Comparison of ENCODE assay signal across 18 cellular contexts in the genomic region with DNA sequence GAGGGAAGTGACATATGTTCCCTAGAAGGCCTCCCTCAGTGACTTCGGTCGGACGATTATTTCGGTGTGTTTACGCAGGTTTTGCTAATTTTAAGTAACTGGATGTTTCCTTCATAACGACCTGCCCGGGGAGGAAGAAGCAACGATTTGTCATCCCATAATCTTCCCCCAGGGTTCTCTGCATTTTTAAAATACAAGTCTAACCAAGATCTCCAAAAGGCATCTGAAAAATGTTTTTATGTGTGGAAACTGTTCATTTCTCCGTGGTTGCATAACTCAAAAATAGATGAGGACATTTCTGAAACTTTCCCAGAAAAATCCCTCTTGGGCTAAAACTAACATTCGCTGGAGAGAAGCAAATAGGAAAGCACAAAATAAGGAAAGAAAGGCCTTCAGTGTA.
DNase-seq lines count a peak whose midpoint lies in the region; ATAC-seq and TF ChIP-seq lines count a peak whose summit lies in the region.
"Had no signal": no experiment of that assay in that cellular context is flagged by ENCODE, and none has a peak within 500 bp of the region (broad histone marks: within the 10 kb centered on the region; RNA-seq: fewer than 3 reads in every experiment).

No MANE protein-coding gene starts in this region.

- TF ChIP-seq CTCF in chondrocyte (IDR thresholded peaks at IDR 0.05) (no peak), nephron progenitor cell (IDR thresholded peaks at IDR 0.05) (no peak), Peyer's patch (IDR thresholded peaks at IDR 0.05) (no peak)

- peaks cover 47% of the 10 kb centered on the region for H3K4me1 Mint-ChIP-seq in chondrocyte (ENCODE audit: low read depth)
- H3K4me1 Mint-ChIP-seq in nephron progenitor cell, result peaks cover 13% of the 10 kb centered on the region

- H3K27ac Mint-ChIP-seq in chondrocyte (ENCODE audit: unreplicated experiment) (peak overlapping the region; percentile 98), nephron progenitor cell (peak overlapping the region; percentile 66)
- H3K27ac Mint-ChIP-seq: effector memory CD8-positive, alpha-beta T cell; IgD-negative memory B cell had no signal

- no peaks in the 10 kb centered on the region for H3K27me3 Mint-ChIP-seq in chondrocyte (ENCODE audit: low read depth)
- H3K27me3 Mint-ChIP-seq in nephron progenitor cell (ENCODE audit: low read depth, poor library complexity), result peaks cover 13% of the 10 kb centered on the region
- H3K27me3 Mint-ChIP-seq: effector memory CD8-positive, alpha-beta T cell had no signal

- H3K4me3 Mint-ChIP-seq in chondrocyte (ENCODE audit: unreplicated experiment) (peak overlapping the region; percentile 54), nephron progenitor cell (no peak overlapping the region)
- H3K4me3 Mint-ChIP-seq: effector memory CD8-positive, alpha-beta T cell; IgD-negative memory B cell had no signal

- H3K9me3 Mint-ChIP-seq in chondrocyte (ENCODE audit: low read depth), result no peaks in the 10 kb centered on the region
- H3K9me3 Mint-ChIP-seq in nephron progenitor cell, result peaks cover 21% of the 10 kb centered on the region

- DNase-seq in A172 (ENCODE audit: low spot score) (peak; percentile 60), HS-5 (ENCODE audit: low read depth) (peak; percentile 25), chondrocyte (ENCODE audit: low spot score) (no peak), nephron progenitor cell (no peak), retina (no peak), cortex of kidney (lab: John Stamatoyannopoulos, UW) (no peak), Peyer's patch (no peak)
- DNase-seq: activated CD8-positive, alpha-beta memory T cell treated with anti-CD3 and anti-CD28 coated beads for 24 hours; Caco-2; effector memory CD8-positive, alpha-beta T cell; GOT3; head of caudate nucleus; NCI-H1105 treated with DMSO at 0.1 percent for 48 hours; psoas muscle; transverse colon had no signal

- no peak for TF ChIP-seq POLR2A in Peyer's patch (IDR thresholded peaks at IDR 0.05)

- no peaks in the 10 kb centered on the region for H3K27me3 ChIP-seq in Peyer's patch
- H3K27me3 ChIP-seq: transverse colon had no signal

- H3K36me3 ChIP-seq in Peyer's patch, result no peaks in the 10 kb centered on the region
- H3K36me3 ChIP-seq: breast epithelium, transverse colon had no signal

- H3K27ac ChIP-seq in Peyer's patch, result no peak overlapping the region
- H3K27ac ChIP-seq: transverse colon had no signal

- no peaks in the 10 kb centered on the region for H3K4me1 ChIP-seq in Peyer's patch
- H3K4me1 ChIP-seq: breast epithelium, Caco-2, psoas muscle, transverse colon had no signal

- no peak overlapping the region for H3K4me3 ChIP-seq in Peyer's patch
- H3K4me3 ChIP-seq: breast epithelium, psoas muscle, transverse colon had no signal

- no peaks in the 10 kb centered on the region for H3K9me3 ChIP-seq in Peyer's patch
- H3K9me3 ChIP-seq: psoas muscle, transverse colon had no signal

- ATAC-seq in GM19023 (IDR thresholded peaks at IDR 0.05; ENCODE audit: unreplicated experiment), result no peak
- ATAC-seq: effector memory CD8-positive, alpha-beta T cell; psoas muscle had no signal

- H3K36me3 Mint-ChIP-seq in chondrocyte (ENCODE audit: low read depth) (no peaks in the 10 kb centered on the region), nephron progenitor cell (ENCODE audit: low read depth) (no peaks in the 10 kb centered on the region)
- H3K36me3 Mint-ChIP-seq: IgD-negative memory B cell had no signal

Comparison
In these comparisons a context has a peak if more than half of its experiments do, and no peak if none do; other contexts are left out.
1. DNase-seq: peak in A172 (single experiment) and HS-5 (single experiment); none in chondrocyte (single experiment), nephron progenitor cell (single experiment), retina (single experiment), cortex of kidney (single experiment) and Peyer's patch (0 of 3).